Comparison of ENCODE assay signal across 8 cellular contexts in the genomic region with DNA sequence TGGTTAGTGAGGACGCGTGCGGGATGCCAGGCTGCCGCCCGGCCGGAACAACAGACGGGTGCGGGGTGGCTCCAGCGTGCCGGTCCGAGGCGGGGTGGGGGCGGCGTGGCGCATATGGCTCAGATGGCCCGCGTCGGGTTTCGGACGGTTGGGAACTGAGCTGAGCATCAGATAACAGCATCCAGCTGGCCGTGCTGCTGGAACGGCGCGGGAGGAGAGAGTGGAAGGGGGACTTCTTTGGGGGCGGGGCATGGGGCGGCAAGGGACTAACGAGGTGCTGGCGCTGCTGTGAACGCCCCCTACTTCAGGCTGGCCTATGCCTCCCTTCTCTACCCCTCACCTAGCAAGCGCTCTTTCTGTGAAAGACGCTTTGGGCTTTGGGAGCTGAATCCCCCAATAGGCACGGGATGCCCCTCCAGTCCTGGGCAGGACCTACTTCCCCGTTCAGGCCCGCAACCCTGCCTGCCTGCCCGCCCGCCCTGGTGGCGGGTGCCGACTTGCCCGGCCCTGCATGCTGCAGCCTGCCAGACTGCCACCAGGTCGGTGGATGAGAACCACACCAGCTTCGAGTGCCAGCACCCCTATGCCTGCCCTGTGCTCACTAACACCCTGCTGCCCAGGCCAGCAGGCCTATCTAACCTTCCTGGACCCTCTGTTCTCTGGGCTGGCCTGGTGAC. TPM values are rescaled to one million over a fixed set of nuclear protein-coding genes. Genes with fewer than 3 reads are reported as not detected.
DNase-seq lines count a peak whose midpoint lies in the region; ATAC-seq, FAIRE-seq and TF ChIP-seq lines count a peak whose summit lies in the region.

No MANE protein-coding gene starts in this region.

- intact Hi-C loops in HCT116 (cut with micrococcal nuclease) (no loop called here), pancreas (cut with DNase I) (loop anchor here in 2 of 3 donors (5.0 kb wide), 2 partner anchors 34 to 104 kb away; no protein-coding TSS in a partner anchor)
- intact Hi-C loops in activated T-helper 1 cell treated with anti-CD3 and anti-CD28 coated beads, Interleukin-12 subunit alpha, Interleukin-12 subunit beta, Interleukin-2, Interleukin-4 antibody, amounts not matched to agents 30 ng/mL and 10 ng/mL and 1 ng/mL, durations not matched to agents 14 hours and 24 hours and 36 hours (cut with micrococcal nuclease) = loop anchor here (1.0 to 2.0 kb wide), 5 partner anchors 10 to 285 kb away; partner anchors contain the start of genes MON1A, RBM5 and UBA7

- RAD21 ChIA-PET in HCT116 (lab: Charles Lee; ENCODE audit: low non-redundant PET in 1 of 2, low total read pairs in 2 of 2, uncharacterized antibody in 2 of 2, unreplicated experiment in 2 of 2) = interaction anchor here (0.7 to 2.0 kb wide), 5 partner anchors 32 to 102 kb away, joined by 3 to 9 read pairs (median 5); no protein-coding TSS in a partner anchor

- H3K9me2 ChIP-seq in DOHH2 (replicated peaks; ENCODE audit: control insufficient read depth, low read length) (no peaks in the 10 kb centered on the region), HCT116 (ENCODE audit: insufficient read depth) (no peaks in the 10 kb centered on the region)

- DNase-seq in HCT116 (ENCODE audit: low read depth, low spot score) (no peak), NCI-H524 (lab: John Stamatoyannopoulos, UW) (peak; percentile 74 to 76), fibroblast of pulmonary artery (ENCODE audit: low read depth) (peak; percentile 49), pancreas (peak in 2 of 6 donors; percentile 28 to 75), GOT3 (lab: John Stamatoyannopoulos, UW) (no peak)
- DNase-seq in activated T-helper 1 cell treated with anti-CD3 and anti-CD28 coated beads, Interleukin-12 subunit alpha, Interleukin-12 subunit beta, Interleukin-2, Interleukin-4 antibody, amounts not matched to agents 30 ng/mL and 10 ng/mL and 1 ng/mL, durations not matched to agents 14 hours and 24 hours and 36 hours (ENCODE audit: low spot score) = no peak

- no peak for TF ChIP-seq POLR2A in HCT116 (IDR thresholded peaks at IDR 0.05; ENCODE audit: borderline replicate concordance, extremely low read depth, insufficient read depth, insufficient read length)

- H3K27me3 Mint-ChIP-seq in activated T-helper 1 cell treated with anti-CD3 and anti-CD28 coated beads, Interleukin-12 subunit alpha, Interleukin-12 subunit beta, Interleukin-2, Interleukin-4 antibody, amounts not matched to agents 30 ng/mL and 10 ng/mL and 1 ng/mL, durations not matched to agents 14 hours and 24 hours and 36 hours (ENCODE audit: insufficient read depth) = peaks cover 10% of the 10 kb centered on the region

- CTCF ChIA-PET in HCT116 (lab: Charles Lee) = interaction anchor here (0.8 to 3.0 kb wide), 20 partner anchors 9 to 264 kb away, joined by 3 to 34 read pairs (median 6); partner anchors contain the start of genes GMPPB, IP6K1, MON1A and MST1R

- H3K27me3 ChIP-seq in DOHH2 (ENCODE audit: control insufficient read depth, low read length) (no peaks in the 10 kb centered on the region), HCT116 (ENCODE audit: insufficient read depth, low read length) (no peaks in the 10 kb centered on the region), pancreas (no peaks in the 10 kb centered on the region)

- H2AFZ ChIP-seq in HCT116 (ENCODE audit: low read depth, low read length, poor library complexity, severe bottlenecking) = peak overlapping the region; percentile 87

- peak overlapping the region; percentile 77 for H3K4me3 Mint-ChIP-seq in activated T-helper 1 cell treated with anti-CD3 and anti-CD28 coated beads, Interleukin-12 subunit alpha, Interleukin-12 subunit beta, Interleukin-2, Interleukin-4 antibody, amounts not matched to agents 30 ng/mL and 10 ng/mL and 1 ng/mL, durations not matched to agents 14 hours and 24 hours and 36 hours

- H3K27ac Mint-ChIP-seq in activated T-helper 1 cell treated with anti-CD3 and anti-CD28 coated beads, Interleukin-12 subunit alpha, Interleukin-12 subunit beta, Interleukin-2, Interleukin-4 antibody, amounts not matched to agents 30 ng/mL and 10 ng/mL and 1 ng/mL, durations not matched to agents 14 hours and 24 hours and 36 hours = no peak overlapping the region

- FAIRE-seq in pancreas (lab: Jason Lieb, UNC) = no peak

- H3K4me2 ChIP-seq in DOHH2 (ENCODE audit: low read length) (peak overlapping the region; percentile 99), HCT116 (ENCODE audit: low read length) (peak overlapping the region; percentile 100)

- no peak for TF ChIP-seq RAD21 in HCT116 (IDR thresholded peaks at IDR 0.05; ENCODE audit: low read depth)

- H3K36me3 ChIP-seq in DOHH2 (ENCODE audit: control insufficient read depth, low read length) = peaks cover 22% of the 10 kb centered on the region
- no peaks in the 10 kb centered on the region for H3K36me3 ChIP-seq in HCT116 (ENCODE audit: control insufficient read depth in 1 of 2, insufficient read depth in 2 of 2, low read length in 2 of 2)
- H3K36me3 ChIP-seq in pancreas = no peaks in the 10 kb centered on the region

- peaks cover 22% of the 10 kb centered on the region for H3F3A ChIP-seq in DOHH2 (ENCODE audit: control insufficient read depth, insufficient read depth)

- 5 to 11% methylated on average over 36 to 41 of the region's 41 CpGs for WGBS in pancreas, 2 donors

- no peaks in the 10 kb centered on the region for H3K9me3 Mint-ChIP-seq in activated T-helper 1 cell treated with anti-CD3 and anti-CD28 coated beads, Interleukin-12 subunit alpha, Interleukin-12 subunit beta, Interleukin-2, Interleukin-4 antibody, amounts not matched to agents 30 ng/mL and 10 ng/mL and 1 ng/mL, durations not matched to agents 14 hours and 24 hours and 36 hours

- H4K20me1 ChIP-seq in DOHH2 (ENCODE audit: control insufficient read depth, insufficient read depth, low read depth, low read length) (no peaks in the 10 kb centered on the region), HCT116 (ENCODE audit: insufficient read depth) (no peaks in the 10 kb centered on the region)

- H3K27ac ChIP-seq in DOHH2 (ENCODE audit: low read depth, low read length) = peak overlapping the region; percentile 98
- peak overlapping the region; percentile 50; the same call in 1 of the 2 replicates for H3K27ac ChIP-seq in HCT116 (ENCODE audit: low read depth, low read length)
- H3K27ac ChIP-seq in pancreas = peak overlapping the region; percentile 39 to 57 (median 41)

- H3K9ac ChIP-seq in HCT116 (ENCODE audit: low read length) = peak overlapping the region; percentile 73

- H3K9me3 ChIP-seq in DOHH2 (ENCODE audit: control insufficient read depth, insufficient read depth, low read length) (no peaks in the 10 kb centered on the region), HCT116 (ENCODE audit: control insufficient read depth in 1 of 2, insufficient read depth in 1 of 2, low read depth in 1 of 2, low read length in 2 of 2) (no peaks in the 10 kb centered on the region), pancreas (no peaks in the 10 kb centered on the region)

- ATAC-seq in HCT116 = peak; percentile 29
- peak in 2 of 4 donors; percentile 1 for ATAC-seq in pancreas
- ATAC-seq in GM21423 (IDR thresholded peaks at IDR 0.05; ENCODE audit: unreplicated experiment) = no peak

- BruUV-seq in HCT116 (replicated peaks; lab: Mats Ljungman, UMichigan) = no TSS peak

- TF ChIP-seq CTCF in DOHH2 (IDR thresholded peaks at IDR 0.05; ENCODE audit: low read depth, low read length, poor library complexity, severe bottlenecking) = peak; percentile 43
- no peak; a peak in 2 of 6 replicates for TF ChIP-seq CTCF in HCT116 (IDR thresholded peaks at IDR 0.05 in 2 of 3, conservative IDR thresholded peaks at IDR 0.05 in 1 of 3; ENCODE audit: borderline replicate concordance in 1 of 3, insufficient read depth in 1 of 3, low read depth in 2 of 3, low read length in 2 of 3)
- TF ChIP-seq CTCF in fibroblast of pulmonary artery (IDR thresholded peaks at IDR 0.05; ENCODE audit: low read length, missing control alignments) = no peak
- TF ChIP-seq CTCF in pancreas (IDR thresholded peaks at IDR 0.05) = no peak

- H3K4me1 Mint-ChIP-seq in activated T-helper 1 cell treated with anti-CD3 and anti-CD28 coated beads, Interleukin-12 subunit alpha, Interleukin-12 subunit beta, Interleukin-2, Interleukin-4 antibody, amounts not matched to agents 30 ng/mL and 10 ng/mL and 1 ng/mL, durations not matched to agents 14 hours and 24 hours and 36 hours (ENCODE audit: low read depth) = peaks cover 27% of the 10 kb centered on the region

- H3K79me2 ChIP-seq in DOHH2 (ENCODE audit: control insufficient read depth, low read length) = peaks cover 19% of the 10 kb centered on the region
- no peaks in the 10 kb centered on the region for H3K79me2 ChIP-seq in HCT116 (ENCODE audit: insufficient read depth, low read length)

- peaks cover 8% of the 10 kb centered on the region for H3K36me3 Mint-ChIP-seq in activated T-helper 1 cell treated with anti-CD3 and anti-CD28 coated beads, Interleukin-12 subunit alpha, Interleukin-12 subunit beta, Interleukin-2, Interleukin-4 antibody, amounts not matched to agents 30 ng/mL and 10 ng/mL and 1 ng/mL, durations not matched to agents 14 hours and 24 hours and 36 hours (ENCODE audit: low read depth)

- POLR2A ChIA-PET in HCT116 (lab: Charles Lee) = interaction anchor here (1.1 to 1.6 kb wide), 6 partner anchors 13 to 103 kb away, joined by 3 to 5 read pairs (median 3); partner anchors contain the start of gene MST1R

- peak overlapping the region; percentile 90 for H3K4me3 ChIP-seq in DOHH2 (ENCODE audit: low read length)
- peak overlapping the region; percentile 50 to 76 for H3K4me3 ChIP-seq in HCT116 (replicated peaks in 1 of 2; ENCODE audit: low read depth in 1 of 2, low read length in 2 of 2)
- peak overlapping the region; percentile 82 for H3K4me3 ChIP-seq in fibroblast of pulmonary artery (replicated peaks; ENCODE audit: low read depth, low read length)
- peak overlapping the region; percentile 55 to 97 (median 75) for H3K4me3 ChIP-seq in pancreas

- H3K4me1 ChIP-seq in DOHH2 (ENCODE audit: control insufficient read depth, low read length) (peaks cover 61% of the 10 kb centered on the region), HCT116 (ENCODE audit: control insufficient read depth in 1 of 2, insufficient read depth in 2 of 2, low read length in 2 of 2) (peaks cover 5 to 32% of the 10 kb centered on the region in 2 experiments; a peak in 3 of 4 replicates), pancreas (peaks cover 0 to 21% (median 20%) of the 10 kb centered on the region in 3 donors)

RNA-seq across cellular contexts. Expression of gene INKA1, which starts 0.5 kb away (rescaled TPM):
- total RNA-seq in HCT116 (2021; ENCODE audit: unreplicated experiment) (1.6 TPM), pancreas (1 to 10 TPM in 1 of 6 donors, under 1 TPM in 5; 0.55 to 1.4 (median 0.62) TPM)
- 1.3 and 2.4 TPM in 2 replicates for polyA plus RNA-seq in HCT116 (2012)
- total RNA-seq in activated T-helper 1 cell treated with anti-CD3 and anti-CD28 coated beads, Interleukin-12 subunit alpha, Interleukin-12 subunit beta, Interleukin-2, Interleukin-4 antibody, amounts not matched to agents 30 ng/mL and 10 ng/mL and 1 ng/mL, durations not matched to agents 14 hours and 24 hours and 36 hours = 1.3 and 2.7 TPM in 2 replicates
- 1 to 10 TPM; 1.6 to 2.0 TPM for polyA plus RNA-seq in pancreas

RNA-seq across cellular contexts. Expression of gene CDHR4, which starts 3.9 kb away (rescaled TPM):
- total RNA-seq in HCT116 (2021; ENCODE audit: unreplicated experiment) (not detected), pancreas (not detected)
- polyA plus RNA-seq in HCT116 (2012) = 0.22 and 0.90 TPM in 2 replicates
- not detected in 2 replicates for total RNA-seq in activated T-helper 1 cell treated with anti-CD3 and anti-CD28 coated beads, Interleukin-12 subunit alpha, Interleukin-12 subunit beta, Interleukin-2, Interleukin-4 antibody, amounts not matched to agents 30 ng/mL and 10 ng/mL and 1 ng/mL, durations not matched to agents 14 hours and 24 hours and 36 hours
- polyA plus RNA-seq in pancreas = not detected

RNA-seq across cellular contexts. Expression of gene UBA7, which starts 10.2 kb away (rescaled TPM):
- total RNA-seq in HCT116 (2021; ENCODE audit: unreplicated experiment) (2.6 TPM), pancreas (10 to 100 TPM; 17.7 to 63.9 (median 28.8) TPM)
- 0.83 and 2.6 TPM in 2 replicates for polyA plus RNA-seq in HCT116 (2012)
- total RNA-seq in activated T-helper 1 cell treated with anti-CD3 and anti-CD28 coated beads, Interleukin-12 subunit alpha, Interleukin-12 subunit beta, Interleukin-2, Interleukin-4 antibody, amounts not matched to agents 30 ng/mL and 10 ng/mL and 1 ng/mL, durations not matched to agents 14 hours and 24 hours and 36 hours = 90.3 and 97.5 TPM in 2 replicates
- polyA plus RNA-seq in pancreas = 10 to 100 TPM; 72.9 to 86.2 TPM

RNA-seq across cellular contexts. Expression of gene IP6K1, which starts 17.3 kb away (rescaled TPM):
- total RNA-seq in HCT116 (2021; ENCODE audit: unreplicated experiment) (30.6 TPM), pancreas (10 to 100 TPM; 12.0 to 28.5 (median 17.1) TPM)
- 19.2 and 31.8 TPM in 2 replicates for polyA plus RNA-seq in HCT116 (2012)
- total RNA-seq in activated T-helper 1 cell treated with anti-CD3 and anti-CD28 coated beads, Interleukin-12 subunit alpha, Interleukin-12 subunit beta, Interleukin-2, Interleukin-4 antibody, amounts not matched to agents 30 ng/mL and 10 ng/mL and 1 ng/mL, durations not matched to agents 14 hours and 24 hours and 36 hours = 49.3 and 52.4 TPM in 2 replicates
- polyA plus RNA-seq in pancreas = 10 to 100 TPM; 11.2 to 13.3 TPM

RNA-seq across cellular contexts. Expression of gene TRAIP, which starts 52.8 kb away (rescaled TPM):
- total RNA-seq in HCT116 (2021; ENCODE audit: unreplicated experiment) (25.5 TPM), pancreas (1 to 10 TPM in 2 of 6 donors, under 1 TPM in 4; 0.79 to 2.5 (median 0.84) TPM)
- polyA plus RNA-seq in HCT116 (2012) = 21.9 and 24.7 TPM in 2 replicates
- total RNA-seq in activated T-helper 1 cell treated with anti-CD3 and anti-CD28 coated beads, Interleukin-12 subunit alpha, Interleukin-12 subunit beta, Interleukin-2, Interleukin-4 antibody, amounts not matched to agents 30 ng/mL and 10 ng/mL and 1 ng/mL, durations not matched to agents 14 hours and 24 hours and 36 hours = 26.5 and 27.9 TPM in 2 replicates
- 1 to 10 TPM; 1.4 to 2.3 TPM for polyA plus RNA-seq in pancreas

Comparison
In these comparisons a context has a peak if more than half of its experiments do, and no peak if none do; other contexts are left out.
1. H3K27ac ChIP-seq: peak in every context shown above with its lines; median percentile 98 in DOHH2; 50 in HCT116; 41 in pancreas.
2. DNase-seq: peak in NCI-H524 (2 of 2) and fibroblast of pulmonary artery (single experiment); none in HCT116 (single experiment), activated T-helper 1 cell treated with anti-CD3 and anti-CD28 coated beads, Interleukin-12 subunit alpha, Interleukin-12 subunit beta, Interleukin-2, Interleukin-4 antibody, amounts not matched to agents 30 ng/mL and 10 ng/mL and 1 ng/mL, durations not matched to agents 14 hours and 24 hours and 36 hours (single experiment) and GOT3 (single experiment).
3. Peak in every context shown above with its lines, with median percentiles within 50 percentile points of each other: H3K4me3 ChIP-seq.